ENCODE assay signal across 8 cellular contexts in genomic region chr11:18321991-18322711, GRCh38. TPM values are rescaled to one million over a fixed set of nuclear protein-coding genes. Genes with fewer than 3 reads are reported as not detected.
DNase-seq lines count a peak whose midpoint lies in the region; ATAC-seq and TF ChIP-seq lines count a peak whose summit lies in the region.

Gene GTF2H1, plus strand, starts transcription at chr11:18322567. Its CDS starts 10,508 bp downstream, at chr11:18333075.
Gene HPS5, minus strand, starts transcription at chr11:18322140. Its CDS starts 4,282 bp downstream, at chr11:18317858.

- WGBS in esophagus, 2 donors, result 0% methylated on average over 55 to 61 of the region's 61 CpGs

- peak within 1 kb of the TSS; percentile 91 for H3K4me3 Mint-ChIP-seq in activated T-cell treated with anti-CD3 and anti-CD28 coated beads, Interleukin-2, amount 50 U/mL, for 4 hours

- H3K4me1 Mint-ChIP-seq in activated T-cell treated with anti-CD3 and anti-CD28 coated beads, Interleukin-2, amount 50 U/mL, for 4 hours (ENCODE audit: low read depth), result peaks cover 70% of the 10 kb centered on the region

- in situ Hi-C loops in KBM-7 (cut with MboI; ENCODE audit: low pct_unique_long_range_greater_than_20kb, low sequenced_read_pairs), result no loop called here

- H3K4me3 ChIP-seq in esophagus (ENCODE audit: low read depth in 1 of 2, low read length in 2 of 2) (peak within 1 kb of the TSS; percentile 75 to 80), muscle layer of colon (ENCODE audit: low read depth in 1 of 2, low read length in 2 of 2) (peak within 1 kb of the TSS; percentile 75 to 90)

- peaks cover 32% of the 10 kb centered on the region for H3K36me3 Mint-ChIP-seq in activated T-cell treated with anti-CD3 and anti-CD28 coated beads, Interleukin-2, amount 50 U/mL, for 4 hours (ENCODE audit: insufficient read depth)

- peak within 1 kb of the TSS; percentile 87 for H3K9ac ChIP-seq in muscle layer of colon (ENCODE audit: low read length)

- DNase-seq in DMS153 treated with DMSO at 0.1 percent for 48 hours (lab: John Stamatoyannopoulos, UW; ENCODE audit: unreplicated experiment) (peak; percentile 89), KBM-7 (peak; percentile 96)
- peak; percentile 93 for DNase-seq in activated T-cell treated with anti-CD3 and anti-CD28 coated beads, Interleukin-2, amount 50 U/mL, for 4 hours
- peak; percentile 91 for DNase-seq in stimulated activated CD8-positive, alpha-beta memory T cell treated with anti-CD3 and anti-CD28 coated beads, Interleukin-7, amount 100 ng/mL, for 24 hours (ENCODE audit: low read depth)

- no peaks in the 10 kb centered on the region for H3K36me3 ChIP-seq in esophagus (ENCODE audit: control insufficient read depth in 2 of 2, insufficient read depth in 2 of 2, low read length in 1 of 2)
- H3K36me3 ChIP-seq in muscle layer of colon (ENCODE audit: insufficient read depth, low read length), result no peaks in the 10 kb centered on the region

- no peaks in the 10 kb centered on the region for H3K9me3 Mint-ChIP-seq in activated T-cell treated with anti-CD3 and anti-CD28 coated beads, Interleukin-2, amount 50 U/mL, for 4 hours

- H3K27me3 Mint-ChIP-seq in activated T-cell treated with anti-CD3 and anti-CD28 coated beads, Interleukin-2, amount 50 U/mL, for 4 hours (ENCODE audit: low read depth), result no peaks in the 10 kb centered on the region

- no peaks in the 10 kb centered on the region for H3K27me3 ChIP-seq in esophagus (ENCODE audit: control insufficient read depth in 1 of 2, insufficient read depth in 2 of 2, low read length in 2 of 2)
- H3K27me3 ChIP-seq in muscle layer of colon (ENCODE audit: control insufficient read depth in 1 of 2, insufficient read depth in 2 of 2, low read length in 2 of 2), result no peaks in the 10 kb centered on the region

- peak; percentile 82 for ATAC-seq in GM21717 (IDR thresholded peaks at IDR 0.05; ENCODE audit: unreplicated experiment)
- peak; percentile 89 to 94 for ATAC-seq in activated T-cell treated with anti-CD3 and anti-CD28 coated beads, Interleukin-2, amount 50 U/mL, for 4 hours

- H3K9me3 ChIP-seq in esophagus (ENCODE audit: control insufficient read depth in 2 of 2, insufficient read depth in 1 of 2, low read depth in 1 of 2, low read length in 1 of 2) (no peaks in the 10 kb centered on the region), muscle layer of colon (ENCODE audit: low read length) (no peaks in the 10 kb centered on the region)

- H3K27ac ChIP-seq in esophagus (ENCODE audit: low read depth in 2 of 2, low read length in 1 of 2) (peak within 1 kb of the TSS; percentile 95 to 99), muscle layer of colon (ENCODE audit: low read depth, low read length) (peak within 1 kb of the TSS; percentile 97)

- H3K4me1 ChIP-seq in esophagus (ENCODE audit: control insufficient read depth in 2 of 2, insufficient read depth in 2 of 2, low read length in 1 of 2), result peaks cover 0 to 3% of the 10 kb centered on the region in 2 donors
- H3K4me1 ChIP-seq in muscle layer of colon (ENCODE audit: insufficient read depth, low read length), result peaks cover 34% of the 10 kb centered on the region

TF ChIP-seq in PFSK-1, 5 proteins besides CTCF, POLR2A, EP300 and RAD21:
- TF ChIP-seq FOXP2 (optimal IDR thresholded peaks at IDR 0.05; ENCODE audit: borderline replicate concordance, extremely low read depth, extremely low read length, insufficient read depth) (peak; percentile 94), REST (IDR thresholded peaks at IDR 0.05; ENCODE audit: insufficient read depth in 1 of 2, low read depth in 2 of 2, low read length in 2 of 2) (peak in 1 of 2 experiments; percentile 69; a peak in 3 of 4 replicates), SIN3A (IDR thresholded peaks at IDR 0.05; ENCODE audit: borderline replicate concordance, insufficient read depth, low read length) (peak; percentile 93; the same call in 1 of the 2 replicates), POLR2AphosphoS5 (IDR thresholded peaks at IDR 0.05; ENCODE audit: low read depth, low read length) (peak; percentile 98), TAF1 (IDR thresholded peaks at IDR 0.05; ENCODE audit: borderline replicate concordance, insufficient read depth, low read length) (peak; percentile 90)
TF ChIP-seq in PFSK-1: peak in this region for 5.

RNA-seq across cellular contexts. Expression of gene GTF2H1, which starts in this region (rescaled TPM):
- polyA plus RNA-seq in PFSK-1 (2012; ENCODE audit: insufficient read length, low read depth), result 39.3 TPM
- total RNA-seq in activated T-cell treated with anti-CD3 and anti-CD28 coated beads, Interleukin-2, amount 50 U/mL, for 4 hours, result 10 to 100 TPM; 52.4 to 58.0 (median 56.1) TPM
- polyA plus RNA-seq in esophagus, result 10 to 100 TPM; 13.1 to 23.3 TPM

RNA-seq across cellular contexts. Expression of gene HPS5, which starts in this region (rescaled TPM):
- 5.7 TPM for polyA plus RNA-seq in PFSK-1 (2012; ENCODE audit: insufficient read length, low read depth)
- 10 to 100 TPM; 15.9 to 17.3 (median 16.0) TPM for total RNA-seq in activated T-cell treated with anti-CD3 and anti-CD28 coated beads, Interleukin-2, amount 50 U/mL, for 4 hours
- 1 to 10 TPM; 6.6 to 6.9 TPM for polyA plus RNA-seq in esophagus

Comparison
In these comparisons a context has a peak if more than half of its experiments do, and no peak if none do; other contexts are left out.
1. Peak in every context shown above with its lines: DNase-seq, ATAC-seq, H3K4me3 ChIP-seq and H3K27ac ChIP-seq.